ENCODE assay signal across 1 cellular context in the genomic region with DNA sequence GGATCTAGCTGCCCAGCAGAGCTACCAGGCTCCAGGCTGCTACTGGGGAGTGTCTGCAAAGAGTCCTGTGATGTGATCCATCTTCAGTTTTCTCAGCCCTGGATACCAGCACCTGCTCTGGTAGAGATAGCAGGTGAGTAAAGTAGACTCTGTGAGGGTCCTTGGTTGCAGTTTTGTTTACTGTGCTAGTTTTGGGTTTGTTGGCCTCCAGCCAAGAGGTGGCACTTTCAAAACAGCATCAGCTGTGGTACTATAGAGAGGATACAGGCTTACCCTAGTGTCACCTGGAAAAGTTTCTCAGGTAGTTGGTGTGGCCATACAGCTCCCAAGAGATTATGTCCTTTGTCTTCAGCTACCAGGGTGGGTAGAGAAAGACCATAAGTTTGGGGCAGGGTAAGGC.
A peak's percentile ranks its signal among the peaks of the same experiment; 100 is the strongest.
TF ChIP-seq lines count a peak whose summit lies in the region.

No MANE protein-coding gene starts in this region.

TF ChIP-seq in K562, 482 proteins besides CTCF, POLR2A, EP300 and RAD21:
- TF ChIP-seq ARID2 (IDR thresholded peaks at IDR 0.05) = no peak
- no peak for TF ChIP-seq ZNF398 (CRISPR knock-in tag; IDR thresholded peaks at IDR 0.05)
- TF ChIP-seq ETV6 (IDR thresholded peaks at IDR 0.05; ENCODE audit: borderline replicate concordance in 1 of 2, low read depth in 2 of 2, low read length in 1 of 2) = no peak
- no peak for TF ChIP-seq ETV6 (CRISPR knock-in tag; IDR thresholded peaks at IDR 0.05; ENCODE audit: borderline replicate concordance)
- no peak for TF ChIP-seq SMARCE1 (IDR thresholded peaks at IDR 0.05)
- no peak for TF ChIP-seq ZNF217 (CRISPR knock-in tag; IDR thresholded peaks at IDR 0.05)
- TF ChIP-seq ZNF436 (CRISPR knock-in tag; IDR thresholded peaks at IDR 0.05) = no peak
- peak; percentile 79 for TF ChIP-seq NFIC (IDR thresholded peaks at IDR 0.05)
- TF ChIP-seq NFIX (CRISPR knock-in tag; IDR thresholded peaks at IDR 0.05; ENCODE audit: low read depth) = 0 out of 2 replicates have a peak, but pooled peaks have one; percentile 19
- TF ChIP-seq ESRRA (IDR thresholded peaks at IDR 0.05; ENCODE audit: borderline replicate concordance, low read depth) = no peak
- no peak for TF ChIP-seq MCM5 (IDR thresholded peaks at IDR 0.05; ENCODE audit: low read depth)
- TF ChIP-seq SMAD3 (CRISPR knock-in tag; conservative IDR thresholded peaks at IDR 0.05) = no peak
